In the genomic region with DNA sequence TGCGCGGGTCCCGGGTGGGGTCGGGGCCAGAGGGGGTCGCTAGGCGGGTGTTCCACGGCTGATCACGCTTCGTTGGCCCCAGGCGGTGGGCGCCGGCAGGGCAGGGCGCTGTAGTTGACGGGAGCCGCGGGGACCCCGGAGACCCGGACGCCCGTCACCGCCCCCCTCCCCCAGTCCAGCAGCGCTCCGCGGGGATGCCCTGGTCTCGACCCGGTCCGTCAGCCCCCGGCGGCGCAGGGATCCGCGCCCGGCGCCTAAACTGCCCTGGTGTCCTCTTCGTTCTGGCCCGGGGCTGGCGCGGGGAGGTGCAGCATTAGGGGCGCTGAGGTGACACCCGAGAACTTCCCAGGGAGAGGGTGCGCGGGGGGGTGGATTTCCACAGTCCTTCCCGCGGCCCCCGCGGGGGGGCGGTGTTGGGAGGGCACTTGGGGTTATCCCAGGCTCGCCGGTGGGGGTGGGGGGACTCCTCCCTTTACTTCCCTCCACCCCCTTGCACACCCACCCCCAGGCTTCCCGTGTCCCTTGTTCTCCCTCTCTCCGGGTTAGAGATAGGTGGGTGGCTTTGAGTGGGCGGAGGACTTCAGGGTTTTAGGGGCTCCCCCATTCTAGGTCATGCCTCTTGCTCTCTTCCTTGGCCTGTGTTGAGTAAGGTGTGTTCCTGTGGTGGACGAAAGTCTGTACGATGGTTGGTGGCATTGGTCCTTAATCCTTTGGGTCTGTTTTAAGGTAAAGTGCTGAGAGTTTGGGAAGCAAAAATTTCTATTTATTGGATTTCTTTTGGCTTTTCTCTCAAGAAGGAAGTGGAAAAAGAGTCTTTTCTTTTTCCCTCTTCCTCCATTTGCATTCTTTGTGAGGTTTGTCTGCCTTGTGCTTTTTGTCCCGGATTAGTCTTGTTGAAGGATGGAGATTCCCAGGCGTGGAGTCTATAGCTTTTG, we compare ENCODE assay signal across 8 cellular contexts. TPM values are rescaled to one million over a fixed set of nuclear protein-coding genes. Genes with fewer than 3 reads are reported as not detected.
A peak's percentile ranks its signal among the peaks of the same experiment; 100 is the strongest.
DNase-seq lines count a peak whose midpoint lies in the region; ATAC-seq and TF ChIP-seq lines count a peak whose summit lies in the region.

No MANE protein-coding gene starts in this region.

- ATAC-seq in GM19351 (IDR thresholded peaks at IDR 0.05; ENCODE audit: unreplicated experiment), result peak; percentile 20
- ATAC-seq in activated naive CD8-positive, alpha-beta T cell treated with anti-CD3 and anti-CD28 coated beads, Interleukin-2, amount 10 ng/mL, durations not matched to agents 7 days and 5 days (ENCODE audit: low read depth), result peak; percentile 12
- ATAC-seq in heart right ventricle, result peak; percentile 16 to 56 (median 42)
- peak; percentile 77 to 82 for ATAC-seq in upper lobe of left lung (ENCODE audit: low FRiP score in 2 of 2)

- H3K4me1 Mint-ChIP-seq in activated naive CD8-positive, alpha-beta T cell treated with anti-CD3 and anti-CD28 coated beads, Interleukin-2, amount 10 ng/mL, durations not matched to agents 7 days and 5 days, result peaks cover 25% of the 10 kb centered on the region

- TF ChIP-seq CTCF in SK-N-SH (IDR thresholded peaks at IDR 0.05) (peak; percentile 59), heart right ventricle (IDR thresholded peaks at IDR 0.05) (peak in 8 of 9 donors; percentile 18 to 49 (median 38)), upper lobe of left lung (IDR thresholded peaks at IDR 0.05) (peak in 5 of 6 experiments; percentile 32 to 49 (median 37))

- peak overlapping the region; percentile 93 to 99 (median 98) for H3K9ac ChIP-seq in BLaER1 treated with 17β-estradiol and CSF1 and Interleukin-3, amounts not matched to agents 10 nM and 100 nM
- H3K9ac ChIP-seq in HUES48 (ENCODE audit: low read depth, low read length), result peak overlapping the region; percentile 87
- H3K9ac ChIP-seq in SK-N-SH, result peak overlapping the region; percentile 98

- no peak; the same call in 1 of the 2 replicates for TF ChIP-seq RAD21 in SK-N-SH (IDR thresholded peaks at IDR 0.05; ENCODE audit: low read length)

- H2AFZ ChIP-seq in SK-N-SH (ENCODE audit: low read depth), result no peak overlapping the region

- H3K27me3 Mint-ChIP-seq in activated naive CD8-positive, alpha-beta T cell treated with anti-CD3 and anti-CD28 coated beads, Interleukin-2, amount 10 ng/mL, durations not matched to agents 7 days and 5 days, result peaks cover 8% of the 10 kb centered on the region

- H3K9me3 Mint-ChIP-seq in activated naive CD8-positive, alpha-beta T cell treated with anti-CD3 and anti-CD28 coated beads, Interleukin-2, amount 10 ng/mL, durations not matched to agents 7 days and 5 days, result no peaks in the 10 kb centered on the region

- POLR2A ChIA-PET in SK-N-SH (lab: Yijun Ruan, JAX), result interaction anchor here (1.0 kb wide), 1 partner anchor 12 kb away, joined by 3 read pairs; no protein-coding TSS in a partner anchor
- POLR2A ChIA-PET in activated naive CD8-positive, alpha-beta T cell treated with anti-CD3 and anti-CD28 coated beads, Interleukin-2, amount 10 ng/mL, durations not matched to agents 7 days and 5 days (lab: Charles Lee), result interaction anchor here (0.8 to 2.4 kb wide), 10 partner anchors 8 to 589 kb away, joined by 3 to 12 read pairs (median 5); partner anchors contain the start of genes ACTRT3, MYNN, PHC3 and PRKCI

- H3K36me3 Mint-ChIP-seq in activated naive CD8-positive, alpha-beta T cell treated with anti-CD3 and anti-CD28 coated beads, Interleukin-2, amount 10 ng/mL, durations not matched to agents 7 days and 5 days, result peaks cover 11% of the 10 kb centered on the region

- H3K9me2 ChIP-seq in SK-N-SH, result no peaks in the 10 kb centered on the region

- peaks cover 55% of the 10 kb centered on the region for H3K79me2 ChIP-seq in SK-N-SH (ENCODE audit: insufficient read depth)

- 2% methylated on average over 18 of the region's 56 CpGs for WGBS in SK-N-SH (ENCODE audit: low lambda C conversion rate)
- WGBS in heart right ventricle, 2 donors, result 2% methylated on average over 48 to 56 of the region's 56 CpGs
- WGBS in upper lobe of left lung, 2 donors, result 3 to 9% methylated on average over 9 to 14 of the region's 56 CpGs

- peak overlapping the region; percentile 95 for H3K27ac Mint-ChIP-seq in activated naive CD8-positive, alpha-beta T cell treated with anti-CD3 and anti-CD28 coated beads, Interleukin-2, amount 10 ng/mL, durations not matched to agents 7 days and 5 days

- intact Hi-C loops in heart right ventricle (cut with DNase I) (loop anchor here in 6 of 10 donors (2.0 to 10.0 kb wide), 4 partner anchors 46 to 176 kb away; partner anchors contain the start of genes PHC3 (in 3 of the 6) and PRKCI (in 1 of the 6)), posterior vena cava (cut with DNase I) (no loop called here)

- H3K27me3 ChIP-seq in BLaER1 treated with 17β-estradiol and CSF1 and Interleukin-3, amounts not matched to agents 10 nM and 100 nM, result no peaks in the 10 kb centered on the region
- H3K27me3 ChIP-seq in HUES48 (ENCODE audit: control insufficient read depth, insufficient read depth, low read length) (no peaks in the 10 kb centered on the region), SK-N-SH (ENCODE audit: insufficient read depth) (no peaks in the 10 kb centered on the region), heart right ventricle (no peaks in the 10 kb centered on the region), upper lobe of left lung (no peaks in the 10 kb centered on the region)

- TF ChIP-seq EP300 in SK-N-SH (IDR thresholded peaks at IDR 0.05; ENCODE audit: borderline replicate concordance in 1 of 2, low read depth in 1 of 2, low read length in 1 of 2), result no peak
- TF ChIP-seq EP300 in upper lobe of left lung (IDR thresholded peaks at IDR 0.05), result no peak

- peaks cover 1 to 49% (median 39%) of the 10 kb centered on the region in 11 experiments; a peak in 14 of 22 replicates for H4K20me1 ChIP-seq in BLaER1 treated with 17β-estradiol and CSF1 and Interleukin-3, amounts not matched to agents 10 nM and 100 nM
- peaks cover 40% of the 10 kb centered on the region for H4K20me1 ChIP-seq in SK-N-SH (ENCODE audit: insufficient read depth)

- no peak for TF ChIP-seq POLR2A in upper lobe of left lung (IDR thresholded peaks at IDR 0.05)

- peak overlapping the region; percentile 78 to 96 (median 94) for H3K4me3 ChIP-seq in BLaER1 treated with 17β-estradiol and CSF1 and Interleukin-3, amounts not matched to agents 10 nM and 100 nM
- peak overlapping the region; percentile 90 for H3K4me3 ChIP-seq in HUES48 (ENCODE audit: low read depth, low read length)
- peak overlapping the region; percentile 88 to 92 for H3K4me3 ChIP-seq in SK-N-SH (ENCODE audit: low read depth in 2 of 2, low read length in 1 of 2)
- H3K4me3 ChIP-seq in heart right ventricle, result peak overlapping the region; percentile 77 to 100 (median 98)
- peak overlapping the region; percentile 87 to 99 (median 92) for H3K4me3 ChIP-seq in upper lobe of left lung

- CTCF ChIA-PET in SK-N-SH (lab: Yijun Ruan, JAX), result interaction anchor here (0.7 to 2.8 kb wide), 12 partner anchors 8 to 508 kb away, joined by 3 to 15 read pairs (median 4); partner anchors contain the start of gene PRKCI

- peak overlapping the region; percentile 93 for H3K4me3 Mint-ChIP-seq in activated naive CD8-positive, alpha-beta T cell treated with anti-CD3 and anti-CD28 coated beads, Interleukin-2, amount 10 ng/mL, durations not matched to agents 7 days and 5 days

- peaks cover 60 to 75% (median 69%) of the 10 kb centered on the region in 10 experiments for H3K4me1 ChIP-seq in BLaER1 treated with 17β-estradiol and CSF1 and Interleukin-3, amounts not matched to agents 10 nM and 100 nM
- peaks cover 39% of the 10 kb centered on the region for H3K4me1 ChIP-seq in HUES48 (ENCODE audit: control insufficient read depth, insufficient read depth, low read length)
- H3K4me1 ChIP-seq in SK-N-SH (ENCODE audit: control insufficient read depth in 1 of 2, insufficient read depth in 2 of 2, low read depth in 1 of 2, low read length in 1 of 2), result peaks cover 25 to 36% of the 10 kb centered on the region in 2 experiments
- H3K4me1 ChIP-seq in heart right ventricle, result peaks cover 0 to 74% (median 52%) of the 10 kb centered on the region in 9 donors
- peaks cover 38 to 56% (median 40%) of the 10 kb centered on the region in 4 donors for H3K4me1 ChIP-seq in upper lobe of left lung

- peaks cover 6 to 41% (median 15%) of the 10 kb centered on the region in 11 experiments; a peak in 16 of 22 replicates for H3K9me3 ChIP-seq in BLaER1 treated with 17β-estradiol and CSF1 and Interleukin-3, amounts not matched to agents 10 nM and 100 nM (replicated peaks in 1 of 11)
- no peaks in the 10 kb centered on the region for H3K9me3 ChIP-seq in HUES48 (ENCODE audit: control insufficient read depth, insufficient read depth, low read length)
- H3K9me3 ChIP-seq in SK-N-SH, result no peaks in the 10 kb centered on the region
- H3K9me3 ChIP-seq in heart right ventricle, result no peaks in the 10 kb centered on the region
- H3K9me3 ChIP-seq in upper lobe of left lung, result no peaks in the 10 kb centered on the region

- DNase-seq in SK-N-SH, result peak; percentile 81
- DNase-seq in activated naive CD8-positive, alpha-beta T cell treated with anti-CD3 and anti-CD28 coated beads, Interleukin-2, amount 10 ng/mL, durations not matched to agents 7 days and 5 days, result peak; percentile 77
- DNase-seq in heart right ventricle, result peak; percentile 85 to 89
- peak; percentile 95 for DNase-seq in posterior vena cava (ENCODE audit: low spot score)
- DNase-seq in upper lobe of left lung, result peak; percentile 89 to 97

- peaks cover 33% of the 10 kb centered on the region for H3F3A ChIP-seq in SK-N-SH (replicated peaks; ENCODE audit: insufficient read depth)

- H3K27ac ChIP-seq in BLaER1 treated with 17β-estradiol and CSF1 and Interleukin-3, amounts not matched to agents 10 nM and 100 nM, result peak overlapping the region; percentile 96 to 100 (median 99)
- peak overlapping the region; percentile 98 for H3K27ac ChIP-seq in HUES48 (ENCODE audit: low read depth, low read length)
- H3K27ac ChIP-seq in SK-N-SH (ENCODE audit: low read depth in 2 of 2, low read length in 1 of 2), result peak overlapping the region; percentile 97 to 100
- H3K27ac ChIP-seq in heart right ventricle, result peak overlapping the region; percentile 97 to 100 (median 100)
- peak overlapping the region; percentile 99 to 100 (median 100) for H3K27ac ChIP-seq in upper lobe of left lung

- H3K4me2 ChIP-seq in BLaER1 treated with 17β-estradiol and CSF1 and Interleukin-3, amounts not matched to agents 10 nM and 100 nM, result peak overlapping the region; percentile 78 to 94 (median 87)
- peak overlapping the region; percentile 87 for H3K4me2 ChIP-seq in SK-N-SH

- peaks cover 32 to 41% (median 38%) of the 10 kb centered on the region in 11 experiments for H3K36me3 ChIP-seq in BLaER1 treated with 17β-estradiol and CSF1 and Interleukin-3, amounts not matched to agents 10 nM and 100 nM
- H3K36me3 ChIP-seq in HUES48 (ENCODE audit: control insufficient read depth, insufficient read depth, low read length), result peaks cover 37% of the 10 kb centered on the region
- peaks cover 27 to 39% of the 10 kb centered on the region in 2 experiments for H3K36me3 ChIP-seq in SK-N-SH (replicated peaks in 1 of 2; ENCODE audit: control insufficient read depth in 1 of 2, insufficient read depth in 2 of 2, low read length in 1 of 2)
- H3K36me3 ChIP-seq in heart right ventricle, result peaks cover 0 to 38% (median 0%) of the 10 kb centered on the region in 9 donors
- peaks cover 0 to 30% (median 4%) of the 10 kb centered on the region in 4 donors for H3K36me3 ChIP-seq in upper lobe of left lung

RNA-seq across cellular contexts. Expression of gene SKIL, which starts 0.7 kb away (rescaled TPM):
- 3.9 and 5.1 TPM in 2 replicates for polyA plus RNA-seq in SK-N-SH (2012; rRNA removed)
- 4.0 and 4.8 TPM in 2 replicates for polyA plus RNA-seq in SK-N-SH (2012; cell fraction: cytosol; rRNA removed)
- 7.2 and 12.9 TPM in 2 replicates for polyA plus RNA-seq in SK-N-SH (2012; cell fraction: nucleus; rRNA removed)
- 10 to 100 TPM; 27.9 to 32.6 TPM for total RNA-seq in activated naive CD8-positive, alpha-beta T cell treated with anti-CD3 and anti-CD28 coated beads, Interleukin-2, amount 10 ng/mL, durations not matched to agents 7 days and 5 days
- 10 to 100 TPM; 17.7 to 32.1 (median 24.9) TPM for total RNA-seq in heart right ventricle
- polyA plus RNA-seq in heart right ventricle, result 10 to 100 TPM in 1 of 2 donors, 1 to 10 TPM in 1; 4.9 to 10.2 TPM
- total RNA-seq in posterior vena cava, result 100 to 1,000 TPM in 1 of 2 donors, 10 to 100 TPM in 1; 77.2 to 101 TPM
- total RNA-seq in upper lobe of left lung, result 10 to 100 TPM; 26.2 to 80.8 (median 69.3) TPM

Comparison
In these comparisons a context has a peak if more than half of its experiments do, and no peak if none do; other contexts are left out.
1. Peak in every context shown above with its lines: DNase-seq, ATAC-seq, H3K4me3 ChIP-seq and H3K27ac ChIP-seq.
2. ATAC-seq: peak in every context shown above with its lines; median percentile 80 in upper lobe of left lung; 42 in heart right ventricle; 20 in GM19351; 12 in activated naive CD8-positive, alpha-beta T cell treated with anti-CD3 and anti-CD28 coated beads, Interleukin-2, amount 10 ng/mL, durations not matched to agents 7 days and 5 days.
3. intact Hi-C loops: an anchor here in heart right ventricle (2.0 to 10.0 kb wide); none called in posterior vena cava.